ENCODE assay signal across 8 cellular contexts in the genomic region with DNA sequence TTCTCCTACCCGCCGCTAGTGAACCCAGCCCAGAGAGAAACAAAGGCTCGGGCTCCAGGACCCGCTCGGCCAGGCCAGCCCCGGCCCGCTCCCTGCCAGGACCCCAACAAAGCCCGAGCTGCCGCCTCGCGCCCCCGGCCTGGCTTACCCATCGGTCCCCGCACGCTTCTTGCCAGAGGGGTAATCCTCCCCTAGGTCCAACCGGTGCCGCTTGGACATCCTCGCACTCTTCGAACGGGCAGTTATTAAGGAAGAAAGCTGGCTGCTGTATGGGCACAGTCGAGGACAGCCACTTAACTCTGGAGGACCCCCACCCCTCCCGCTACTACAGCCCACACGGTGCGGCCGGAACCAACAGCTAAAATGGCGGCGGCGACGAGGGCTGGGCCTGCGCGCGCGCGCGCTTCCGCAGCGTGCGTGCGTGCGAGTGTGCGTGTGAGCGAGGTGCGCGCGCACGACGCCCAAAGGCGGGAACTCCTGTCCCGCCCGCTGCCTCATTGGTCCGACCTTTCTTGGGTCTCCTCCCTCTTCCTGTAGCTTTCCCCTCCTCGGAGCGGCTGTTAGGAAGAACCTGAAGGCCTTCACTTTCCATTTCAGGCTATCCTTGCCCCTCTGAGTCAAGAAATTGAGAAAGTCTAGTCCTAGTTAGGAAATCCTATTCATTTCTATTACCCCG. TPM values are rescaled to one million over a fixed set of nuclear protein-coding genes. Genes with fewer than 3 reads are reported as not detected.
DNase-seq lines count a peak whose midpoint lies in the region; ATAC-seq lines count a peak whose summit lies in the region.

A gene (minus strand): TSS at position 380 of the 676 bp plus-strand sequence. CDS start 161 bp downstream, at position 219.

- peak; percentile 72 for DNase-seq in COLO829 (ENCODE audit: low spot score)
- peak; percentile 96 for DNase-seq in HT1080 (ENCODE audit: low read depth)
- peak; percentile 98 for DNase-seq in NOMO-1 treated with DMSO at 0.1 percent for 48 hours (lab: John Stamatoyannopoulos, UW; ENCODE audit: unreplicated experiment)
- peak; percentile 79 to 87 (median 79) for DNase-seq in activated CD8-positive, alpha-beta memory T cell treated with anti-CD3 and anti-CD28 coated beads for 48 hours (ENCODE audit: low read depth in 2 of 3, low spot score in 2 of 3)
- peak; percentile 85 to 88 (median 85) for DNase-seq in effector memory CD8-positive, alpha-beta T cell
- DNase-seq in medulla oblongata (ENCODE audit: extremely low spot score), result peak; percentile 98
- DNase-seq in stimulated activated CD8-positive, alpha-beta memory T cell treated with anti-CD3 and anti-CD28 coated beads, Interleukin-12 subunit alpha, Interleukin-12 subunit beta, amount 100 ng/mL, for 1 hour (ENCODE audit: low read depth), result peak; percentile 87

- H3K27me3 Mint-ChIP-seq in effector memory CD8-positive, alpha-beta T cell, result no peaks in the 10 kb centered on the region

- peak within 1 kb of the TSS; percentile 94 to 99 for H3K27ac Mint-ChIP-seq in effector memory CD8-positive, alpha-beta T cell

- peaks cover 26% of the 10 kb centered on the region for H3K36me3 Mint-ChIP-seq in effector memory CD8-positive, alpha-beta T cell (ENCODE audit: insufficient read depth)

- H3K9me3 Mint-ChIP-seq in effector memory CD8-positive, alpha-beta T cell, result no peaks in the 10 kb centered on the region

- ATAC-seq in GM21360 (IDR thresholded peaks at IDR 0.05; ENCODE audit: unreplicated experiment), result peak; percentile 81
- peak; percentile 94 for ATAC-seq in effector memory CD8-positive, alpha-beta T cell (replicated peaks)

- H3K4me3 Mint-ChIP-seq in effector memory CD8-positive, alpha-beta T cell, result peak within 1 kb of the TSS; percentile 92 to 99

- peaks cover 32 to 33% of the 10 kb centered on the region in 2 donors for H3K4me1 Mint-ChIP-seq in effector memory CD8-positive, alpha-beta T cell (ENCODE audit: low read depth in 2 of 2)

RNA-seq across cellular contexts. Expression of the gene that starts here (rescaled TPM):
- total RNA-seq in HT1080 (2014; rRNA removed; shearing (Covaris generic)), result 225 and 275 TPM in 2 replicates
- 127 and 138 TPM in 2 replicates for polyA plus RNA-seq in HT1080 (2015; cell fraction: cytosol; rRNA removed)
- 414 and 466 TPM in 2 replicates for polyA plus RNA-seq in HT1080 (2015; cell fraction: nucleus; rRNA removed)

Comparison
In these comparisons a context has a peak if more than half of its experiments do, and no peak if none do; other contexts are left out.
1. Peak in every context shown above with its lines: DNase-seq and ATAC-seq.